Comparison of ENCODE assay signal across 10 cellular contexts in genomic region chr2:216082805-216083204, GRCh38. TPM values are rescaled to one million over a fixed set of nuclear protein-coding genes. Genes with fewer than 3 reads are reported as not detected.
DNase-seq lines count a peak whose midpoint lies in the region; ATAC-seq and TF ChIP-seq lines count a peak whose summit lies in the region.
"Had no signal": no experiment of that assay in that cellular context is flagged by ENCODE, and none has a peak within 500 bp of the region (broad histone marks: within the 10 kb centered on the region; RNA-seq: fewer than 3 reads in every experiment).

No MANE protein-coding gene starts in this region.

- WGBS in spleen, 5 donors = 57 to 69% (median 61%) methylated on average over 3 of the region's 3 CpGs

- H3K4me3 ChIP-seq in endocrine pancreas (ENCODE audit: control insufficient read depth, insufficient read depth, low read length) (peak overlapping the region; percentile 59), spleen (peak overlapping the region in 3 of 8 donors; percentile 64 to 87 (median 67))

- no peak for ATAC-seq in GM18873 (IDR thresholded peaks at IDR 0.05; ENCODE audit: low FRiP score, unreplicated experiment)

- H3K27ac ChIP-seq in spleen = peak overlapping the region in 5 of 8 donors; percentile 29 to 86 (median 83)

- no peak for TF ChIP-seq CTCF in spleen (IDR thresholded peaks at IDR 0.05 in 8 of 11, conservative IDR thresholded peaks at IDR 0.05 in 3 of 11)

- H3K4me1 ChIP-seq in endocrine pancreas (ENCODE audit: control insufficient read depth, insufficient read depth, low read length) (peaks cover 4% of the 10 kb centered on the region), spleen (peaks cover 17 to 83% (median 57%) of the 10 kb centered on the region in 6 donors)

- DNase-seq in activated effector memory CD4-positive, alpha-beta T cell treated with anti-CD3 and anti-CD28 coated beads, Interleukin-2, amount 50 U/mL, for 16 hours = peak; percentile 70
- DNase-seq in activated effector memory CD4-positive, alpha-beta T cell treated with Interleukin-2 at 50 U/mL for 16 hours = no peak
- DNase-seq in NOMO-1 treated with DMSO at 0.1 percent for 48 hours (lab: John Stamatoyannopoulos, UW; ENCODE audit: unreplicated experiment) (peak; percentile 78), spleen (no peak), posterior vena cava (ENCODE audit: low spot score) (no peak), EL (no peak)
- DNase-seq: cortex of kidney, MG63 had no signal

- H3K9me3 ChIP-seq in endocrine pancreas (ENCODE audit: control insufficient read depth, low read length) = no peaks in the 10 kb centered on the region
- no peaks in the 10 kb centered on the region for H3K9me3 ChIP-seq in spleen
- H3K9me3 ChIP-seq: MG63 had no signal

- H3K9ac ChIP-seq in endocrine pancreas (ENCODE audit: control insufficient read depth, insufficient read depth, low read length) = peak overlapping the region; percentile 49

- TF ChIP-seq POLR2A in spleen (IDR thresholded peaks at IDR 0.05) = no peak

- H3K36me3 ChIP-seq in endocrine pancreas (ENCODE audit: control insufficient read depth, insufficient read depth, low read length) (no peaks in the 10 kb centered on the region), spleen (no peaks in the 10 kb centered on the region)
- H3K36me3 ChIP-seq: MG63 had no signal

- H3K27me3 ChIP-seq in endocrine pancreas (ENCODE audit: control insufficient read depth, insufficient read depth, low read length) (no peaks in the 10 kb centered on the region), spleen (replicated peaks in 1 of 7) (no peaks in the 10 kb centered on the region)
- H3K27me3 ChIP-seq: MG63 had no signal

- intact Hi-C loops in spleen (cut with DNase I; ENCODE audit: low total_unique reads) = no loop called here
- intact Hi-C loops in posterior vena cava (cut with DNase I) = no loop called here

RNA-seq across cellular contexts. Expression of gene TMEM169, which starts 1.1 kb away (rescaled TPM):
- 1 to 10 TPM in 3 of 7 donors, under 1 TPM in 4; 0.57 to 1.3 (median 0.94) TPM for total RNA-seq in spleen
- polyA plus RNA-seq in spleen = under 1 TPM; 0.19 to 0.35 (median 0.24) TPM
- under 1 TPM; 0.38 to 0.51 TPM for total RNA-seq in posterior vena cava

RNA-seq across cellular contexts. Expression of gene PECR, which starts 1.2 kb away (rescaled TPM):
- total RNA-seq in spleen = 10 to 100 TPM in 5 of 7 donors, 1 to 10 TPM in 2; 6.9 to 16.9 (median 12.9) TPM
- polyA plus RNA-seq in spleen = 1 to 10 TPM; 5.0 to 6.2 (median 5.1) TPM
- 1 to 10 TPM; 3.4 to 4.5 TPM for total RNA-seq in posterior vena cava

RNA-seq across cellular contexts. Expression of gene XRCC5, which starts 26.3 kb away (rescaled TPM):
- 100 to 1,000 TPM; 146 to 252 (median 211) TPM for total RNA-seq in spleen
- polyA plus RNA-seq in spleen = 10 to 100 TPM; 63.5 to 81.8 (median 77.4) TPM
- 100 to 1,000 TPM; 189 to 213 TPM for total RNA-seq in posterior vena cava

Comparison
In these comparisons a context has a peak if more than half of its experiments do, and no peak if none do; other contexts are left out.
1. DNase-seq: peak in activated effector memory CD4-positive, alpha-beta T cell treated with anti-CD3 and anti-CD28 coated beads, Interleukin-2, amount 50 U/mL, for 16 hours (single experiment) and NOMO-1 treated with DMSO at 0.1 percent for 48 hours (single experiment); none in activated effector memory CD4-positive, alpha-beta T cell treated with Interleukin-2 at 50 U/mL for 16 hours (single experiment), spleen (single experiment), posterior vena cava (single experiment) and EL (single experiment).